In genomic region chr17:61294777-61295176, GRCh38 we compare ENCODE assay signal across 12 cellular contexts.
DNase-seq lines count a peak whose midpoint lies in the region; ATAC-seq and TF ChIP-seq lines count a peak whose summit lies in the region.
"Had no signal": no experiment of that assay in that cellular context is flagged by ENCODE, and none has a peak within 500 bp of the region (broad histone marks: within the 10 kb centered on the region; RNA-seq: fewer than 3 reads in every experiment).

No MANE protein-coding gene starts in this region.

- no peak overlapping the region for H3K27ac Mint-ChIP-seq in osteocyte (ENCODE audit: unreplicated experiment)
- H3K27ac Mint-ChIP-seq: activated T-cell treated with anti-CD3 and anti-CD28 coated beads, Interleukin-2, amount 50 U/mL, for 24 hours had no signal

- in situ Hi-C loops in Panc1 (cut with HindIII; ENCODE audit: low pct_unique_long_range_greater_than_20kb, low sequenced_read_pairs) = no loop called here

- POLR2A ChIA-PET in Panc1 (lab: Charles Lee) = no interaction called here

- peaks cover 16% of the 10 kb centered on the region for H3K4me1 Mint-ChIP-seq in osteocyte (ENCODE audit: unreplicated experiment)

- no peaks in the 10 kb centered on the region for H3K36me3 ChIP-seq in Panc1 (ENCODE audit: control insufficient read depth, insufficient read depth, low read length)
- H3K36me3 ChIP-seq: colonic mucosa had no signal

- H3K27ac ChIP-seq in Panc1 (ENCODE audit: low read length) = peak overlapping the region; percentile 42
- H3K27ac ChIP-seq in epithelial cell of prostate = peak overlapping the region; percentile 38
- H3K27ac ChIP-seq: colonic mucosa had no signal

- no peak overlapping the region for H3K4me3 ChIP-seq in Panc1 (ENCODE audit: low read depth in 2 of 2, low read length in 2 of 2)
- H3K4me3 ChIP-seq: colonic mucosa had no signal

- no peak for TF ChIP-seq POLR2A in GM18505 (IDR thresholded peaks at IDR 0.05; ENCODE audit: borderline replicate concordance, extremely low read depth, insufficient read depth, insufficient read length)

- no peaks in the 10 kb centered on the region for H3K9me3 ChIP-seq in Panc1 (ENCODE audit: control insufficient read depth, insufficient read depth, low read depth, low read length)
- H3K9me3 ChIP-seq: colonic mucosa had no signal

- ATAC-seq in Panc1 (peak; percentile 45; the same call in 1 of the 2 replicates), GM18505 (IDR thresholded peaks at IDR 0.05; ENCODE audit: unreplicated experiment) (no peak)

- no TSS peak for BruUV-seq in Panc1 (replicated peaks; lab: Mats Ljungman, UMichigan)

- peaks cover 10% of the 10 kb centered on the region for H3K4me1 ChIP-seq in Panc1 (ENCODE audit: control insufficient read depth, insufficient read depth, low read length)
- H3K4me1 ChIP-seq: colonic mucosa had no signal

- H3K36me3 Mint-ChIP-seq in osteocyte (ENCODE audit: unreplicated experiment) = no peaks in the 10 kb centered on the region

- no peaks in the 10 kb centered on the region for H3K9me3 Mint-ChIP-seq in osteocyte (ENCODE audit: unreplicated experiment)
- H3K9me3 Mint-ChIP-seq: activated T-cell treated with anti-CD3 and anti-CD28 coated beads, Interleukin-2, amount 50 U/mL, for 24 hours had no signal

- TF ChIP-seq CTCF in Panc1 (IDR thresholded peaks at IDR 0.05) = no peak
- TF ChIP-seq CTCF in osteocyte (IDR thresholded peaks at IDR 0.05) = no peak

- CTCF ChIA-PET in Panc1 (lab: Charles Lee) = no interaction called here

- H3K4me3 Mint-ChIP-seq in osteocyte (ENCODE audit: unreplicated experiment) = no peak overlapping the region
- H3K4me3 Mint-ChIP-seq: activated T-cell treated with anti-CD3 and anti-CD28 coated beads, Interleukin-2, amount 50 U/mL, for 24 hours had no signal

- no peaks in the 10 kb centered on the region for H3K27me3 ChIP-seq in Panc1 (ENCODE audit: control insufficient read depth, insufficient read depth, low read length)
- H3K27me3 ChIP-seq: colonic mucosa had no signal

- no peaks in the 10 kb centered on the region for H3K27me3 Mint-ChIP-seq in osteocyte (ENCODE audit: unreplicated experiment)
- H3K27me3 Mint-ChIP-seq: activated T-cell treated with anti-CD3 and anti-CD28 coated beads, Interleukin-2, amount 50 U/mL, for 24 hours had no signal

- DNase-seq in ELR (ENCODE audit: low read depth) (peak; percentile 88), Panc1 (ENCODE audit: low read depth, low spot score) (no peak), epithelial cell of prostate (ENCODE audit: low read depth, low spot score) (peak; percentile 22), myocyte (ENCODE audit: low read depth) (peak; percentile 59), osteocyte (ENCODE audit: extremely low spot score, unreplicated experiment) (no peak), AML-193 (lab: John Stamatoyannopoulos, UW) (no peak), amniotic stem cell (lab: John Stamatoyannopoulos, UW) (no peak)
- DNase-seq: activated T-cell treated with anti-CD3 and anti-CD28 coated beads, Interleukin-2, amount 50 U/mL, for 24 hours; colonic mucosa; MM.1S; T-helper 9 cell had no signal

- intact Hi-C loops in Panc1 (cut with micrococcal nuclease; ENCODE audit: unreplicated experiment) = no loop called here

Comparison
In these comparisons a context has a peak if more than half of its experiments do, and no peak if none do; other contexts are left out.
1. DNase-seq: peak in ELR (single experiment), epithelial cell of prostate (single experiment) and myocyte (single experiment); none in Panc1 (single experiment), osteocyte (single experiment), AML-193 (0 of 2) and amniotic stem cell (single experiment).